Comparison of ENCODE assay signal across 10 cellular contexts in the genomic region with DNA sequence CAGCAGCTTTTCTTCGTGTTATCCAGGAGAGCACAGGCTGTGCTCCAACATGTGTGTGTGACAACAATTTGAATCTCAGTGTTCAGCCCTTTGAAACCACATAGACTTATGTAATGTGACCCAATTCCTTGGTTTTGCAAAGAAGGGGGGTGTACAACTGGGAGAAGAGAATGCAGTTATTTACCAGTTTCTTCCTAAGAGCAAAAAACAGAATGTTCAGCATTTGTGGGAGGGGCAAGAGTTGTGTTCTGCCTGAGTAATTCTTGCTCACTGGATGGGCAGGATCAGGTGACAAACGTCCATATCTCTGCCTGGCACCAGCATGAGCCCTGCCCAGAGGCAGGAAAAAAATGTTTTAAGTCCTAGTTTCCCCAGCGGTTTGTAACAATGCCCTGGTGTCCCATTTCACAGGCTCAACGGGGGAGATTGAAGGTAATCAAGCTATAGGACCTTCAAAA.
A peak's percentile ranks its signal among the peaks of the same experiment; 100 is the strongest.
DNase-seq lines count a peak whose midpoint lies in the region; ATAC-seq and TF ChIP-seq lines count a peak whose summit lies in the region.
"Had no signal": no experiment of that assay in that cellular context is flagged by ENCODE, and none has a peak within 500 bp of the region (broad histone marks: within the 10 kb centered on the region; RNA-seq: fewer than 3 reads in every experiment).

No MANE protein-coding gene starts in this region.

- DNase-seq in A673 (ENCODE audit: low spot score) (peak; percentile 12), MV-4-11 (lab: John Stamatoyannopoulos, UW) (peak; percentile 15), epithelial cell of prostate (ENCODE audit: low read depth, low spot score) (no peak), midbrain (lab: John Stamatoyannopoulos, UW) (peak; percentile 44), A172 (ENCODE audit: low spot score) (no peak)
- no peak for DNase-seq in activated CD4-positive, alpha-beta T cell treated with anti-CD3 and anti-CD28 coated beads, Interleukin-2, amount 50 U/mL, for 4 hours
- DNase-seq in stimulated activated CD4-positive, alpha-beta T cell treated with anti-CD3 and anti-CD28 coated beads, Interleukin-15, amount 100 ng/mL, for 24 hours = no peak
- DNase-seq: brain microvascular endothelial cell had no signal

- ATAC-seq in GM18511 (IDR thresholded peaks at IDR 0.05; ENCODE audit: unreplicated experiment) = no peak

- H3K27ac ChIP-seq in A673 (ENCODE audit: low read depth, low read length, poor library complexity, severe bottlenecking) (no peak overlapping the region), epithelial cell of prostate (peak overlapping the region; percentile 32)
- H3K27ac ChIP-seq: BLaER1, brain microvascular endothelial cell had no signal

- no TSS peak for BruUV-seq in A673 (replicated peaks; lab: Mats Ljungman, UMichigan)

- H3K27me3 ChIP-seq in A673 (replicated peaks; ENCODE audit: insufficient read depth, low read depth, low read length, poor library complexity) = no peaks in the 10 kb centered on the region
- H3K27me3 ChIP-seq: brain microvascular endothelial cell had no signal

- TF ChIP-seq CTCF in A673 (conservative IDR thresholded peaks at IDR 0.05; ENCODE audit: low read depth, low read length) = no peak

- H3K9me3 ChIP-seq in A673 (ENCODE audit: low read depth, low read length, poor library complexity, severe bottlenecking) = no peaks in the 10 kb centered on the region
- H3K9me3 ChIP-seq: BLaER1 had no signal

- no peaks in the 10 kb centered on the region for H3K36me3 ChIP-seq in A673 (ENCODE audit: insufficient read depth, low read length, poor library complexity, severe bottlenecking)
- H3K36me3 ChIP-seq: BLaER1, brain microvascular endothelial cell had no signal

- CTCF ChIA-PET in A673 (lab: Charles Lee) = no interaction called here

- H3K4me3 ChIP-seq in A673 (ENCODE audit: low read depth, low read length, poor library complexity, severe bottlenecking) = no peak overlapping the region
- H3K4me3 ChIP-seq: BLaER1 had no signal

- H3K4me1 ChIP-seq in A673 (ENCODE audit: insufficient read depth, low read length, poor library complexity, severe bottlenecking) = no peaks in the 10 kb centered on the region

- POLR2A ChIA-PET in A673 (lab: Charles Lee; ENCODE audit: low non-redundant PET) = no interaction called here

- intact Hi-C loops in A673 (cut with micrococcal nuclease; ENCODE audit: unreplicated experiment) = no loop called here

Comparison
In these comparisons a context has a peak if more than half of its experiments do, and no peak if none do; other contexts are left out.
1. DNase-seq: peak in A673 (single experiment), MV-4-11 (single experiment) and midbrain (single experiment); none in epithelial cell of prostate (single experiment), A172 (single experiment), activated CD4-positive, alpha-beta T cell treated with anti-CD3 and anti-CD28 coated beads, Interleukin-2, amount 50 U/mL, for 4 hours (0 of 2) and stimulated activated CD4-positive, alpha-beta T cell treated with anti-CD3 and anti-CD28 coated beads, Interleukin-15, amount 100 ng/mL, for 24 hours (single experiment).